1 cellular context compared by ENCODE assay signal in genomic region chr5:69131304-69131703, GRCh38.
TF ChIP-seq lines count a peak whose summit lies in the region.

No MANE protein-coding gene starts in this region.

TF ChIP-seq in HepG2, 621 proteins besides CTCF, POLR2A, EP300 and RAD21:
- TF ChIP-seq ZNF770 (CRISPR knock-in tag; IDR thresholded peaks at IDR 0.05) (peak; percentile 39; the same call in 1 of the 2 replicates), ZNF737 (CRISPR knock-in tag; IDR thresholded peaks at IDR 0.05; ENCODE audit: borderline replicate concordance) (no peak)
